ENCODE assay signal across 31 cellular contexts in the genomic region with DNA sequence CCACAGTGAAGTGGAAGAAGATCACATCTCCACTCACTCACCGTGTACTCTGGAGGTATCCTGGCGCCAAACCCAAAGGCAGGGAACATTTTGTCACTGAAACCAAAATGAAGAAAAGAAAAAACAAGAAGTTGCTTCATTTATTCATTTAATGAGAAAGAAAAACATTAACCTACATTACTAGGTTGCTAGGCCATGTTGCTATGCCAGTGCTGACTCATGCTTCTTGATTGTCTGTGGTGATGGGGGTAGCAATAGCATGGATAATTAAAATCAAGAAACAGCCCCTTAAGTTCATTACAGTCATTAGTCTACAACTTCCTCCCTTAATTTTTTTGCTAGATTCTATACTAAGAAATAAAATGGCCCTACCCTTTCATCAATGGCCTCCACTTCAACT.
"Had no signal": no experiment of that assay in that cellular context is flagged by ENCODE, and none has a peak within 500 bp of the region (broad histone marks: within the 10 kb centered on the region; RNA-seq: fewer than 3 reads in every experiment).

No MANE protein-coding gene starts in this region.

- H3K4me1 Mint-ChIP-seq: activated T-helper 17 cell treated with anti-CD3 and anti-CD28 coated beads, Interleukin-2, amount 50 U/mL, for 72 hours; memory B cell had no signal

- H3K36me3 ChIP-seq: colonic mucosa, esophagus squamous epithelium, gastrocnemius medialis, right atrium auricular region, spleen, transverse colon, uterus had no signal

- H3K27ac ChIP-seq: colonic mucosa, epithelial cell of prostate, esophagus squamous epithelium, gastrocnemius medialis, parathyroid adenoma, psoas muscle, right atrium auricular region, spleen, testis, transverse colon, uterus had no signal

- H3K36me3 Mint-ChIP-seq: memory B cell; naive thymus-derived CD4-positive, alpha-beta T cell had no signal

- H3K9me3 ChIP-seq: colonic mucosa, esophagus squamous epithelium, gastrocnemius medialis, psoas muscle, right atrium auricular region, spleen, testis, transverse colon, uterus had no signal

- H3K9me3 Mint-ChIP-seq: activated CD4-positive, alpha-beta T cell treated with anti-CD3 and anti-CD28 coated beads, Interleukin-2, amount 10 ng/mL, durations not matched to agents 7 days and 5 days; activated CD8-positive, alpha-beta T cell treated with anti-CD3 and anti-CD28 coated beads for 36 hours; activated T-cell treated with anti-CD3 and anti-CD28 coated beads, Interleukin-2, amount 50 U/mL, for 4 hours; activated T-helper 17 cell treated with anti-CD3 and anti-CD28 coated beads, Interleukin-2, amount 50 U/mL, for 72 hours; memory B cell; naive thymus-derived CD4-positive, alpha-beta T cell; T-helper 1 cell treated with Interleukin-12 subunit alpha and Interleukin-12 subunit beta and Interleukin-4 antibody, amounts not matched to agents 30 μg/mL and 1 μg/mL, for 36 hours had no signal

- H3K79me2 ChIP-seq: parathyroid adenoma had no signal

- H3K4me3 Mint-ChIP-seq: activated CD4-positive, alpha-beta T cell treated with anti-CD3 and anti-CD28 coated beads, Interleukin-2, amount 10 ng/mL, durations not matched to agents 7 days and 5 days; activated CD8-positive, alpha-beta T cell treated with anti-CD3 and anti-CD28 coated beads for 36 hours; activated T-cell treated with anti-CD3 and anti-CD28 coated beads, Interleukin-2, amount 50 U/mL, for 4 hours; activated T-helper 17 cell treated with anti-CD3 and anti-CD28 coated beads, Interleukin-2, amount 50 U/mL, for 72 hours; memory B cell; naive thymus-derived CD4-positive, alpha-beta T cell; T-helper 1 cell treated with Interleukin-12 subunit alpha and Interleukin-12 subunit beta and Interleukin-4 antibody, amounts not matched to agents 30 μg/mL and 1 μg/mL, for 36 hours had no signal

- H3K4me3 ChIP-seq: colonic mucosa, esophagus squamous epithelium, gastrocnemius medialis, psoas muscle, right atrium auricular region, spleen, testis, transverse colon, uterus had no signal

- H3K4me1 ChIP-seq: colonic mucosa, gastrocnemius medialis, parathyroid adenoma, psoas muscle, right atrium auricular region, spleen, testis, transverse colon, uterus had no signal

- H3K9ac ChIP-seq: parathyroid adenoma had no signal

- H2AFZ ChIP-seq: parathyroid adenoma had no signal

- H3K27ac Mint-ChIP-seq: activated CD4-positive, alpha-beta T cell treated with anti-CD3 and anti-CD28 coated beads, Interleukin-2, amount 10 ng/mL, durations not matched to agents 7 days and 5 days; activated CD8-positive, alpha-beta T cell treated with anti-CD3 and anti-CD28 coated beads for 36 hours; activated T-helper 17 cell treated with anti-CD3 and anti-CD28 coated beads, Interleukin-2, amount 50 U/mL, for 72 hours; memory B cell; naive thymus-derived CD4-positive, alpha-beta T cell; T-helper 1 cell treated with Interleukin-12 subunit alpha and Interleukin-12 subunit beta and Interleukin-4 antibody, amounts not matched to agents 30 μg/mL and 1 μg/mL, for 36 hours had no signal

- H3K27me3 ChIP-seq: colonic mucosa, gastrocnemius medialis, right atrium auricular region, testis, transverse colon, uterus had no signal

- DNase-seq: activated CD4-positive, alpha-beta T cell treated with anti-CD3 and anti-CD28 coated beads, Interleukin-2, amount 10 ng/mL, durations not matched to agents 7 days and 5 days; activated CD4-positive, CD25-positive, alpha-beta regulatory T cell treated with anti-CD3 and anti-CD28 coated beads, Interleukin-2, amount 50 U/mL, for 72 hours; activated CD8-positive, alpha-beta T cell treated with anti-CD3 and anti-CD28 coated beads for 36 hours; activated gamma-delta T cell treated with Interleukin-2 at 50 U/mL for 16 hours; activated naive CD4-positive, alpha-beta T cell treated with anti-CD3 and anti-CD28 coated beads, Interleukin-2, amount 50 U/mL, for 16 hours; activated T-cell treated with anti-CD3 and anti-CD28 coated beads, Interleukin-2, amount 50 U/mL, for 4 hours; amniotic stem cell; colonic mucosa; effector CD8-positive, alpha-beta T cell; esophagus squamous epithelium; gastrocnemius medialis; glutamatergic neuron; hippocampal formation; midbrain; naive thymus-derived CD4-positive, alpha-beta T cell; nucleus accumbens; psoas muscle; spleen; stimulated activated CD4-positive, alpha-beta T cell treated with anti-CD3 and anti-CD28 coated beads, Interleukin-2, amount 100 ng/mL, for 48 hours; stimulated activated naive CD4-positive, alpha-beta T cell treated with Interleukin-2 at 50 U/mL for 16 hours; SW 1271; T-helper 9 cell; testis; transverse colon; uterus had no signal

- ATAC-seq: activated CD8-positive, alpha-beta T cell treated with anti-CD3 and anti-CD28 coated beads for 36 hours; activated T-cell treated with anti-CD3 and anti-CD28 coated beads, Interleukin-2, amount 50 U/mL, for 4 hours; activated T-helper 17 cell treated with anti-CD3 and anti-CD28 coated beads, Interleukin-2, amount 50 U/mL, for 72 hours; gastrocnemius medialis; naive thymus-derived CD4-positive, alpha-beta T cell; psoas muscle had no signal
